In genomic region chr18:67705748-67706147, GRCh38 we compare ENCODE assay signal across 15 cellular contexts.
A peak's percentile ranks its signal among the peaks of the same experiment; 100 is the strongest.
DNase-seq lines count a peak whose midpoint lies in the region; ATAC-seq and TF ChIP-seq lines count a peak whose summit lies in the region.
"Had no signal": no experiment of that assay in that cellular context is flagged by ENCODE, and none has a peak within 500 bp of the region (broad histone marks: within the 10 kb centered on the region; RNA-seq: fewer than 3 reads in every experiment).

No MANE protein-coding gene starts in this region.

- H3K9me3 Mint-ChIP-seq in endothelial cell (ENCODE audit: unreplicated experiment), result no peaks in the 10 kb centered on the region
- H3K9me3 Mint-ChIP-seq: CD8-positive, alpha-beta T cell had no signal

- peaks cover 5% of the 10 kb centered on the region for H3K4me1 Mint-ChIP-seq in endothelial cell (ENCODE audit: unreplicated experiment)
- H3K4me1 Mint-ChIP-seq: T-cell had no signal

- no peak overlapping the region for H3K4me3 Mint-ChIP-seq in endothelial cell (ENCODE audit: unreplicated experiment)
- H3K4me3 Mint-ChIP-seq: activated naive CD8-positive, alpha-beta T cell; CD8-positive, alpha-beta T cell; T-cell had no signal

- no peaks in the 10 kb centered on the region for H3K27me3 Mint-ChIP-seq in endothelial cell (ENCODE audit: unreplicated experiment)
- H3K27me3 Mint-ChIP-seq: T-cell had no signal

- H3K36me3 Mint-ChIP-seq in endothelial cell (ENCODE audit: low read depth, unreplicated experiment), result no peaks in the 10 kb centered on the region
- H3K36me3 Mint-ChIP-seq: activated naive CD8-positive, alpha-beta T cell; CD8-positive, alpha-beta T cell; T-cell had no signal

- DNase-seq in NCI-H2171 treated with DMSO at 0.1 percent for 48 hours (lab: John Stamatoyannopoulos, UW) (peak; percentile 22), NCI-H2171 (lab: John Stamatoyannopoulos, UW) (no peak), NCI-H146 treated with DMSO at 0.1 percent for 48 hours (lab: John Stamatoyannopoulos, UW; ENCODE audit: unreplicated experiment) (peak; percentile 68), endothelial cell (ENCODE audit: low spot score) (no peak), pons (ENCODE audit: low spot score) (peak; percentile 5), NCI-H2227 (lab: John Stamatoyannopoulos, UW; ENCODE audit: unreplicated experiment) (no peak)
- DNase-seq: activated CD4-positive, CD25-positive, alpha-beta regulatory T cell treated with anti-CD3 and anti-CD28 coated beads, Interleukin-2, amount 50 U/mL, for 72 hours; activated CD8-positive, alpha-beta memory T cell treated with anti-CD3 and anti-CD28 coated beads, Interleukin-2, amount 50 U/mL, for 48 hours; CD8-positive, alpha-beta T cell; MM.1S; stimulated activated naive CD8-positive, alpha-beta T cell treated with anti-CD3 and anti-CD28 coated beads, Interleukin-15, Interleukin-2, amounts not matched to agents 100 U/mL and 50 U/mL, for 24 hours; T-cell had no signal

- H3K27ac Mint-ChIP-seq in endothelial cell (ENCODE audit: unreplicated experiment), result no peak overlapping the region
- H3K27ac Mint-ChIP-seq: activated naive CD8-positive, alpha-beta T cell; CD8-positive, alpha-beta T cell; T-cell had no signal

- ATAC-seq in GM18873 (IDR thresholded peaks at IDR 0.05; ENCODE audit: low FRiP score, unreplicated experiment) (no peak), HG02642 (IDR thresholded peaks at IDR 0.05; ENCODE audit: poor library complexity, unreplicated experiment) (no peak)
- ATAC-seq: CD8-positive, alpha-beta T cell; stimulated activated naive CD8-positive, alpha-beta T cell treated with anti-CD3 and anti-CD28 coated beads, Interleukin-15, Interleukin-2, amounts not matched to agents 100 U/mL and 50 U/mL, for 24 hours; T-cell had no signal

- TF ChIP-seq CTCF in endothelial cell (IDR thresholded peaks at IDR 0.05; ENCODE audit: unreplicated experiment), result peak; percentile 26

Comparison
In these comparisons a context has a peak if more than half of its experiments do, and no peak if none do; other contexts are left out.
1. DNase-seq: peak in NCI-H2171 treated with DMSO at 0.1 percent for 48 hours (single experiment), NCI-H146 treated with DMSO at 0.1 percent for 48 hours (single experiment) and pons (single experiment); none in NCI-H2171 (single experiment), endothelial cell (single experiment) and NCI-H2227 (single experiment).